ENCODE assay signal across 20 cellular contexts in genomic region chr12:126112141-126112540, GRCh38.
"Had no signal": no experiment of that assay in that cellular context is flagged by ENCODE, and none has a peak within 500 bp of the region (broad histone marks: within the 10 kb centered on the region; RNA-seq: fewer than 3 reads in every experiment).

No MANE protein-coding gene starts in this region.

- DNase-seq: dermis blood vessel endothelial cell; dorsolateral prefrontal cortex; effector CD4-positive, alpha-beta T cell; effector memory CD4-positive, alpha-beta T cell; foreskin keratinocyte; heart left ventricle; hypothalamus; immature natural killer cell; left cardiac atrium; left lung; left ventricle myocardium superior; lower lobe of right lung; mesenchymal stem cell; mucosa of descending colon; naive B cell; naive thymus-derived CD8-positive, alpha-beta T cell had no signal

- H3K36me3 ChIP-seq: esophagus muscularis mucosa, gastroesophageal sphincter, heart left ventricle, left lung, lower lobe of right lung had no signal

- H3K4me2 ChIP-seq: hepatocyte had no signal

- H3K27ac ChIP-seq: coronary artery, esophagus muscularis mucosa, foreskin keratinocyte, gastroesophageal sphincter, heart left ventricle, hepatocyte, left lung, lower lobe of right lung had no signal

- ATAC-seq: foreskin keratinocyte; gastroesophageal sphincter; heart left ventricle; left cardiac atrium; left lung; left ventricle myocardium superior; lower lobe of right lung; mucosa of descending colon; naive thymus-derived CD8-positive, alpha-beta T cell had no signal

- H3K27me3 ChIP-seq: dorsolateral prefrontal cortex, esophagus muscularis mucosa, foreskin keratinocyte, hepatocyte, left lung had no signal

- H3K9me3 ChIP-seq: esophagus muscularis mucosa, gastroesophageal sphincter, heart left ventricle, left lung, lower lobe of right lung had no signal

- H3K4me3 ChIP-seq: coronary artery, dorsolateral prefrontal cortex, esophagus muscularis mucosa, gastroesophageal sphincter, heart left ventricle, hepatocyte, left lung, lower lobe of right lung, mucosa of descending colon had no signal

- H3K4me1 ChIP-seq: esophagus muscularis mucosa, foreskin keratinocyte, gastroesophageal sphincter, heart left ventricle, left lung, lower lobe of right lung had no signal

- H2AFZ ChIP-seq: hepatocyte had no signal

- H3K79me2 ChIP-seq: hepatocyte had no signal
